Comparison of ENCODE assay signal across 8 cellular contexts in the genomic region with DNA sequence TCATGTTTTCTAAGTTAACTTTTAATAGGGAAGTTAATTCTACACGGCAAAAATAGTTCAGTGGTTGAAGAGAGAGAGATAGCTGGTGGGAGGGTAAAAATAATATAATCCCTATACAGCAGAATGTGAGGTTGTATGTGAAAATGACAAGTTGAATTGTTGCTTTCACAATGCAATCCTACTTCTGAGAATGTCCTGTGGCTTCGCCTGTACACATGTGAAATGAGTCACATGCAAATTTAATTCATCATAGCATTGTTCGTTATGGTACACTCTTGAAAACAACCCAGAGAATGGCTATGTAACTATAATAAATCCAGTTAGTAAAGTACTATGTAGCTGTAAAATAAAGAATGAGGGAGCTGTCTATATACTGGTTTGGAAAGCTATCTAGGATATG. TPM values are rescaled to one million over a fixed set of nuclear protein-coding genes. Genes with fewer than 3 reads are reported as not detected.
DNase-seq lines count a peak whose midpoint lies in the region; ATAC-seq, FAIRE-seq and TF ChIP-seq lines count a peak whose summit lies in the region.

No MANE protein-coding gene starts in this region.

- CTCF ChIA-PET in GM12878 (lab: Yijun Ruan, JAX): interaction anchor here (1.0 to 4.5 kb wide), 13 partner anchors 8 to 129 kb away, joined by 3 to 26 read pairs (median 5); partner anchors contain the start of genes HINT3 and NCOA7

- no peaks in the 10 kb centered on the region; the same call in 1 of the 2 replicates for H3K79me2 ChIP-seq in GM12878 (ENCODE audit: control insufficient read depth, insufficient read depth, low read length)

- peaks cover 16% of the 10 kb centered on the region for H3K4me1 ChIP-seq in GM12878 (ENCODE audit: control insufficient read depth, insufficient read depth, low read length)

- 0% methylated on average over 3 of the region's 3 CpGs for WGBS in GM12878 (ENCODE audit: insufficient coverage, insufficient replicate concordance, low lambda C conversion rate, missing lambda C conversion rate)

- peaks cover 0 to 8% of the 10 kb centered on the region in 2 experiments; a peak in 2 of 4 replicates for H3K36me3 ChIP-seq in GM12878 (ENCODE audit: control insufficient read depth in 2 of 2, insufficient read depth in 2 of 2, low read length in 1 of 2)

- peak overlapping the region; percentile 69 for H3K4me2 ChIP-seq in GM12878 (ENCODE audit: control insufficient read depth, insufficient read depth)

- ATAC-seq in GM19397 (IDR thresholded peaks at IDR 0.05; ENCODE audit: unreplicated experiment) (peak; percentile 97), HG03175 (IDR thresholded peaks at IDR 0.05; ENCODE audit: unreplicated experiment) (peak; percentile 98), GM12878 (peak; percentile 96)

- H2AFZ ChIP-seq in GM12878 (ENCODE audit: control insufficient read depth, low read depth, low read length): no peak overlapping the region

- H4K20me1 ChIP-seq in GM12878 (ENCODE audit: control insufficient read depth, insufficient read depth): no peaks in the 10 kb centered on the region

- peak overlapping the region in 1 of 6 donors; percentile 12 for H3K27ac Mint-ChIP-seq in immature natural killer cell

- H3K27ac ChIP-seq in GM12878 (ENCODE audit: control insufficient read depth, insufficient read depth): peak overlapping the region; percentile 58

- DNase-seq in COLO829 (ENCODE audit: low spot score) (peak; percentile 14), GM12878 (ENCODE audit: low read depth, low spot score) (peak; percentile 68), immature natural killer cell (no peak), medulla oblongata (ENCODE audit: extremely low spot score) (no peak), NCI-H69 (lab: John Stamatoyannopoulos, UW) (no peak), Ammon's horn (ENCODE audit: low spot score) (no peak)

- POLR2A ChIA-PET in GM12878 (lab: Charles Lee): interaction anchor here (1.3 to 1.4 kb wide), 2 partner anchors 8 to 119 kb away, joined by 5 to 9 read pairs; partner anchors contain the start of gene NCOA7

- no peak overlapping the region for H3K4me3 ChIP-seq in GM12878

- SMC1A ChIA-PET in GM12878 (lab: Charles Lee; ENCODE audit: uncharacterized antibody, unreplicated experiment): interaction anchor here (0.7 to 2.3 kb wide), 13 partner anchors 9 to 129 kb away, joined by 3 to 7 read pairs (median 4); partner anchors contain the start of genes NCOA7 and TRMT11

- no TSS peak for BruUV-seq in GM12878 (replicated peaks; lab: Mats Ljungman, UMichigan)

- RAD21 ChIA-PET in GM12878 (lab: Charles Lee; ENCODE audit: unreplicated experiment): interaction anchor here (0.9 to 5.3 kb wide), 8 partner anchors 9 to 119 kb away, joined by 3 to 27 read pairs (median 4); partner anchors contain the start of genes HINT3 and NCOA7

- no peak overlapping the region for H3K9ac ChIP-seq in GM12878 (ENCODE audit: control insufficient read depth, insufficient read depth, low read length)

- H3K27me3 ChIP-seq in GM12878 (replicated peaks in 1 of 2; ENCODE audit: control insufficient read depth in 2 of 2, insufficient read depth in 2 of 2, low read length in 1 of 2): no peaks in the 10 kb centered on the region

- intact Hi-C loops in GM12878 (cut with micrococcal nuclease; ENCODE audit: unreplicated experiment): loop anchor here (1.0 kb wide), 1 partner anchor 9 kb away; no protein-coding TSS in a partner anchor

- peak; percentile 78 to 95 for TF ChIP-seq EP300 in GM12878 (IDR thresholded peaks at IDR 0.05; ENCODE audit: borderline replicate concordance in 1 of 2, control insufficient read depth in 1 of 2, low read depth in 2 of 2, low read length in 2 of 2)

- H3K27me3 Mint-ChIP-seq in immature natural killer cell (ENCODE audit: low read depth in 3 of 3): peaks cover 0 to 4% (median 2%) of the 10 kb centered on the region in 3 donors

- H3K36me3 Mint-ChIP-seq in immature natural killer cell: peaks cover 0 to 20% (median 6%) of the 10 kb centered on the region in 3 donors

- H3K9me3 ChIP-seq in GM12878 (replicated peaks; ENCODE audit: control insufficient read depth, insufficient read depth, low read length): no peaks in the 10 kb centered on the region

- no peak overlapping the region for H3K4me3 Mint-ChIP-seq in immature natural killer cell

- TF ChIP-seq POLR2A in GM12878 (IDR thresholded peaks at IDR 0.05; ENCODE audit: low read depth, low read length): no peak

- FAIRE-seq in GM12878 (lab: Jason Lieb, UNC): peak; percentile 88

- no peaks in the 10 kb centered on the region for H3K9me3 Mint-ChIP-seq in immature natural killer cell

- TF ChIP-seq RAD21 in GM12878 (IDR thresholded peaks at IDR 0.05; ENCODE audit: insufficient read depth, low read depth, low read length): no peak

- H3K4me1 Mint-ChIP-seq in immature natural killer cell: no peaks in the 10 kb centered on the region

- no peak for TF ChIP-seq CTCF in GM12878 (IDR thresholded peaks at IDR 0.05 in 2 of 3, conservative IDR thresholded peaks at IDR 0.05 in 1 of 3; ENCODE audit: control insufficient read depth in 2 of 3, extremely low read depth in 1 of 3, insufficient read depth in 1 of 3, low read depth in 3 of 3, low read length in 3 of 3)

- in situ Hi-C loops in GM12878 (cut with MboI): no loop called here

TF ChIP-seq in GM12878, 131 proteins besides CTCF, POLR2A, EP300 and RAD21 (continues in another document):
- TF ChIP-seq EED (IDR thresholded peaks at IDR 0.05; ENCODE audit: low read depth): peak; percentile 45; the same call in 1 of the 2 replicates
- TF ChIP-seq CBX3 (IDR thresholded peaks at IDR 0.05; ENCODE audit: borderline replicate concordance, low read depth): no peak
- no peak for TF ChIP-seq TARDBP (IDR thresholded peaks at IDR 0.05; ENCODE audit: borderline replicate concordance)
- peak; percentile 61 for TF ChIP-seq DPF2 (IDR thresholded peaks at IDR 0.05)
- TF ChIP-seq ZBTB11 (CRISPR knock-in tag; IDR thresholded peaks at IDR 0.05): no peak

RNA-seq across cellular contexts. Expression of gene HINT3, which starts 46.1 kb away (rescaled TPM):
- 5.9 and 7.0 TPM in 2 replicates for total RNA-seq in GM12878 (2013; cell fraction: nucleolus; rRNA removed)
- 7.7 and 9.2 TPM in 2 replicates for total RNA-seq in GM12878 (2014; rRNA removed)
- 9.1 and 9.3 TPM in 2 replicates for total RNA-seq in GM12878 (2014; rRNA removed; fragmentation: Illumina TruSeq; extraction: Trizol)
- 6.6 and 7.0 TPM in 2 replicates for total RNA-seq in GM12878 (2021)
- polyA plus RNA-seq in GM12878 (2011; ENCODE audit: low read depth): 3.3 TPM
- 3.6 and 5.0 TPM in 2 replicates for polyA plus RNA-seq in GM12878 (2011; rRNA removed)
- 2.4 and 3.0 TPM in 2 replicates for polyA plus RNA-seq in GM12878 (2011; cell fraction: cytosol; rRNA removed)
- 1.2 and 1.6 TPM in 2 replicates for polyA plus RNA-seq in GM12878 (2011; cell fraction: nucleus; rRNA removed)
- polyA plus RNA-seq in GM12878 (2012): 8.8 and 9.1 TPM in 2 replicates
- 7.1 and 9.3 TPM in 2 replicates for polyA plus RNA-seq in GM12878 (2014; fragmentation: Illumina TruSeq; extraction: Trizol)
- polyA plus RNA-seq in GM12878 (2014; fragmentation: Nextera tagmentation; extraction: Ambion mirVana): 1 to 10 TPM in 1 of 2 experiments, under 1 TPM in 1; 0.72 to 1.4 TPM
- polyA plus RNA-seq in GM12878 (2014; rRNA removed): 4.1 TPM in 2 replicates
- polyA plus RNA-seq in GM12878 (2016; fragmentation: Nextera tagmentation; extraction: Ambion mirVana): 1 to 10 TPM; 5.2 to 5.7 TPM
- polyA minus RNA-seq in GM12878 (2011; rRNA and poly(A)+ RNA removed): 1.2 and 1.8 TPM in 2 replicates
- polyA minus RNA-seq in GM12878 (2011; cell fraction: cytosol; rRNA and poly(A)+ RNA removed): 1.7 and 1.9 TPM in 2 replicates
- polyA minus RNA-seq in GM12878 (2011; cell fraction: nucleus; rRNA and poly(A)+ RNA removed): 0.85 and 1.7 TPM in 2 replicates
- 10 to 100 TPM in 1 of 3 donors, 1 to 10 TPM in 2; 3.7 to 10.3 (median 6.6) TPM for polyA plus RNA-seq in immature natural killer cell

Comparison
In these comparisons a context has a peak if more than half of its experiments do, and no peak if none do; other contexts are left out.
1. DNase-seq: peak in COLO829 (single experiment) and GM12878 (single experiment); none in immature natural killer cell (0 of 3), medulla oblongata (single experiment), NCI-H69 (single experiment) and Ammon's horn (single experiment).
2. Peak in every context shown above with its lines, with median percentiles within 50 percentile points of each other: ATAC-seq.